8 cellular contexts compared by ENCODE assay signal in genomic region chr1:62687903-62688686, GRCh38. TPM values are rescaled to one million over a fixed set of nuclear protein-coding genes. Genes with fewer than 3 reads are reported as not detected.
DNase-seq lines count a peak whose midpoint lies in the region; ATAC-seq and TF ChIP-seq lines count a peak whose summit lies in the region.

DOCK7 (minus strand) TSS chr1:62688386; CDS start chr1:62688264, 122 bp downstream.

- H3K4me3 Mint-ChIP-seq in neural progenitor cell, result peak within 1 kb of the TSS; percentile 98

- peak within 1 kb of the TSS; percentile 74 for H3K9ac ChIP-seq in neural progenitor cell

- peaks cover 15% of the 10 kb centered on the region for H3K36me3 Mint-ChIP-seq in neural progenitor cell

- in situ Hi-C loops in G401 (cut with HindIII; ENCODE audit: low sequenced_read_pairs), result no loop called here

- peaks cover 1% of the 10 kb centered on the region for H3K9me3 Mint-ChIP-seq in neural progenitor cell

- no peaks in the 10 kb centered on the region for H3K27me3 ChIP-seq in SJCRH30
- no peaks in the 10 kb centered on the region for H3K27me3 ChIP-seq in neural progenitor cell
- no peaks in the 10 kb centered on the region for H3K27me3 ChIP-seq in thyroid gland

- ATAC-seq in GM21825 (IDR thresholded peaks at IDR 0.05; ENCODE audit: unreplicated experiment), result peak; percentile 72

- DNase-seq in G401 (ENCODE audit: low spot score) (peak; percentile 82), KG1 (lab: John Stamatoyannopoulos, UW) (peak; percentile 18), SJCRH30 (peak; percentile 86 to 91), germinal center (ENCODE audit: low spot score) (peak; percentile 64), neural progenitor cell (ENCODE audit: low spot score) (peak; percentile 94), thyroid gland (peak; percentile 62 to 70)
- peak; percentile 52 for DNase-seq in activated naive CD4-positive, alpha-beta T cell treated with anti-CD3 and anti-CD28 coated beads, Interleukin-2, amount 50 U/mL, for 16 hours

- peak within 1 kb of the TSS; percentile 97 for H3K27ac Mint-ChIP-seq in neural progenitor cell

- peaks cover 67% of the 10 kb centered on the region for H3K79me2 ChIP-seq in neural progenitor cell (ENCODE audit: low read depth)

- peak in 1 of 2 donors; percentile 59 for TF ChIP-seq POLR2A in thyroid gland (IDR thresholded peaks at IDR 0.05)

- TF ChIP-seq CTCF in neural progenitor cell (IDR thresholded peaks at IDR 0.05) (no peak), thyroid gland (IDR thresholded peaks at IDR 0.05) (no peak)

- no peaks in the 10 kb centered on the region for H3K9me3 ChIP-seq in SJCRH30 (replicated peaks)
- no peaks in the 10 kb centered on the region for H3K9me3 ChIP-seq in neural progenitor cell (ENCODE audit: low read depth)
- H3K9me3 ChIP-seq in thyroid gland, result no peaks in the 10 kb centered on the region

- peaks cover 4% of the 10 kb centered on the region; the same call in 1 of the 2 replicates for H3K4me1 ChIP-seq in SJCRH30
- H3K4me1 ChIP-seq in neural progenitor cell, result peaks cover 24% of the 10 kb centered on the region
- peaks cover 24 to 28% of the 10 kb centered on the region in 2 donors for H3K4me1 ChIP-seq in thyroid gland

- peaks cover 46% of the 10 kb centered on the region for H3K4me1 Mint-ChIP-seq in neural progenitor cell

- H3K4me3 ChIP-seq in SJCRH30, result peak within 1 kb of the TSS; percentile 66
- H3K4me3 ChIP-seq in neural progenitor cell, result peak within 1 kb of the TSS; percentile 73
- H3K4me3 ChIP-seq in thyroid gland (replicated peaks in 1 of 3), result peak within 1 kb of the TSS; percentile 25 to 91 (median 88)

- H3K27ac ChIP-seq in SJCRH30, result peak within 1 kb of the TSS; percentile 73
- peak within 1 kb of the TSS; percentile 86 for H3K27ac ChIP-seq in neural progenitor cell
- H3K27ac ChIP-seq in thyroid gland, result peak within 1 kb of the TSS; percentile 70 to 82 (median 73)

- WGBS in thyroid gland, 2 donors, result 0 to 1% methylated on average over 23 to 27 of the region's 107 CpGs

- peaks cover 8% of the 10 kb centered on the region for H3K27me3 Mint-ChIP-seq in neural progenitor cell (ENCODE audit: insufficient read depth, low read depth)

- H2AFZ ChIP-seq in neural progenitor cell (replicated peaks), result peak within 1 kb of the TSS; percentile 80

- peaks cover 13% of the 10 kb centered on the region for H4K20me1 ChIP-seq in neural progenitor cell (ENCODE audit: low read depth)

- intact Hi-C loops in thyroid gland (cut with DNase I), result no loop called here

- H3K36me3 ChIP-seq in SJCRH30 (no peaks in the 10 kb centered on the region), neural progenitor cell (no peaks in the 10 kb centered on the region), thyroid gland (no peaks in the 10 kb centered on the region)

- peaks cover 22% of the 10 kb centered on the region for H3F3A ChIP-seq in neural progenitor cell (ENCODE audit: low read depth)

- peak within 1 kb of the TSS; percentile 84 for H3K4me2 ChIP-seq in neural progenitor cell

RNA-seq across cellular contexts. Expression of gene DOCK7, which starts in this region (rescaled TPM):
- total RNA-seq in G401 (2014; rRNA removed; shearing (Covaris generic)), result 24.7 and 105 TPM in 2 replicates
- total RNA-seq in SJCRH30 (2014; rRNA removed; shearing (Covaris generic)), result 72.2 and 96.8 TPM in 2 replicates
- total RNA-seq in neural progenitor cell (ENCODE audit: low replicate concordance) (71.9 and 92.7 TPM in 2 replicates), thyroid gland (10 to 100 TPM; 34.1 to 47.7 (median 42.1) TPM)

Comparison
In these comparisons a context has a peak if more than half of its experiments do, and no peak if none do; other contexts are left out.
1. Peak in every context shown above with its lines: DNase-seq, ATAC-seq, H3K4me3 ChIP-seq and H3K27ac ChIP-seq.
2. DNase-seq: peak in every context shown above with its lines; median percentile 94 in neural progenitor cell; 88 in SJCRH30; 82 in G401; 66 in thyroid gland; 64 in germinal center; 52 in activated naive CD4-positive, alpha-beta T cell treated with anti-CD3 and anti-CD28 coated beads, Interleukin-2, amount 50 U/mL, for 16 hours; 18 in KG1.